Comparison of ENCODE assay signal across 2 cellular contexts in genomic region chr10:132180736-132181135, GRCh38.
A peak's percentile ranks its signal among the peaks of the same experiment; 100 is the strongest.
TF ChIP-seq lines count a peak whose summit lies in the region.

No MANE protein-coding gene starts in this region.

TF ChIP-seq in HepG2, 621 proteins besides CTCF, POLR2A, EP300 and RAD21:
- TF ChIP-seq KDM5B (CRISPR knock-in tag; IDR thresholded peaks at IDR 0.05; ENCODE audit: borderline replicate concordance), result no peak
- TF ChIP-seq, protein P1, sequence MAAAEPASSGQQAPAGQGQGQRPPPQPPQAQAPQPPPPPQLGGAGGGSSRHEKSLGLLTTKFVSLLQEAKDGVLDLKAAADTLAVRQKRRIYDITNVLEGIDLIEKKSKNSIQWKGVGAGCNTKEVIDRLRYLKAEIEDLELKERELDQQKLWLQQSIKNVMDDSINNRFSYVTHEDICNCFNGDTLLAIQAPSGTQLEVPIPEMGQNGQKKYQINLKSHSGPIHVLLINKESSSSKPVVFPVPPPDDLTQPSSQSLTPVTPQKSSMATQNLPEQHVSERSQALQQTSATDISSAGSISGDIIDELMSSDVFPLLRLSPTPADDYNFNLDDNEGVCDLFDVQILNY (CRISPR knock-in tag; conservative IDR thresholded peaks at IDR 0.05), result no peak
- TF ChIP-seq, protein P2, sequence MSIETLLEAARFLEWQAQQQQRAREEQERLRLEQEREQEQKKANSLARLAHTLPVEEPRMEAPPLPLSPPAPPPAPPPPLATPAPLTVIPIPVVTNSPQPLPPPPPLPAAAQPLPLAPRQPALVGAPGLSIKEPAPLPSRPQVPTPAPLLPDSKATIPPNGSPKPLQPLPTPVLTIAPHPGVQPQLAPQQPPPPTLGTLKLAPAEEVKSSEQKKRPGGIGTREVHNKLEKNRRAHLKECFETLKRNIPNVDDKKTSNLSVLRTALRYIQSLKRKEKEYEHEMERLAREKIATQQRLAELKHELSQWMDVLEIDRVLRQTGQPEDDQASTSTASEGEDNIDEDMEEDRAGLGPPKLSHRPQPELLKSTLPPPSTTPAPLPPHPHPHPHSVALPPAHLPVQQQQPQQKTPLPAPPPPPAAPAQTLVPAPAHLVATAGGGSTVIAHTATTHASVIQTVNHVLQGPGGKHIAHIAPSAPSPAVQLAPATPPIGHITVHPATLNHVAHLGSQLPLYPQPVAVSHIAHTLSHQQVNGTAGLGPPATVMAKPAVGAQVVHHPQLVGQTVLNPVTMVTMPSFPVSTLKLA (IDR thresholded peaks at IDR 0.05), result peak; percentile 87
- TF ChIP-seq AGO1 (IDR thresholded peaks at IDR 0.05; ENCODE audit: low read depth, low read length, poor library complexity, severe bottlenecking), result no peak
- TF ChIP-seq, protein P3, sequence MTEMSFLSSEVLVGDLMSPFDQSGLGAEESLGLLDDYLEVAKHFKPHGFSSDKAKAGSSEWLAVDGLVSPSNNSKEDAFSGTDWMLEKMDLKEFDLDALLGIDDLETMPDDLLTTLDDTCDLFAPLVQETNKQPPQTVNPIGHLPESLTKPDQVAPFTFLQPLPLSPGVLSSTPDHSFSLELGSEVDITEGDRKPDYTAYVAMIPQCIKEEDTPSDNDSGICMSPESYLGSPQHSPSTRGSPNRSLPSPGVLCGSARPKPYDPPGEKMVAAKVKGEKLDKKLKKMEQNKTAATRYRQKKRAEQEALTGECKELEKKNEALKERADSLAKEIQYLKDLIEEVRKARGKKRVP (CRISPR knock-in tag; IDR thresholded peaks at IDR 0.05), result no peak
- TF ChIP-seq MLXIP (CRISPR knock-in tag; IDR thresholded peaks at IDR 0.05; ENCODE audit: borderline replicate concordance), result no peak
- TF ChIP-seq RBM22 (optimal IDR thresholded peaks at IDR 0.05; ENCODE audit: low read length), result no peak

TF ChIP-seq in GM12878, 131 proteins besides CTCF, POLR2A, EP300 and RAD21:
- TF ChIP-seq PBX3 (IDR thresholded peaks at IDR 0.05; ENCODE audit: insufficient replicate concordance, low read depth, low read length) (peak; percentile 0), CREM (IDR thresholded peaks at IDR 0.05; ENCODE audit: low read depth) (no peak), NR2C1 (IDR thresholded peaks at IDR 0.05) (no peak), BCL3 (IDR thresholded peaks at IDR 0.05; ENCODE audit: borderline replicate concordance, insufficient read depth, low read depth, low read length, poor library complexity, severe bottlenecking) (peak; percentile 87)
